Comparison of ENCODE assay signal across 14 cellular contexts in genomic region chr3:31922962-31923361, GRCh38. TPM values are rescaled to one million over a fixed set of nuclear protein-coding genes. Genes with fewer than 3 reads are reported as not detected.
A peak's percentile ranks its signal among the peaks of the same experiment; 100 is the strongest.
DNase-seq lines count a peak whose midpoint lies in the region; ATAC-seq and TF ChIP-seq lines count a peak whose summit lies in the region.
"Had no signal": no experiment of that assay in that cellular context is flagged by ENCODE, and none has a peak within 500 bp of the region (broad histone marks: within the 10 kb centered on the region; RNA-seq: fewer than 3 reads in every experiment).

No MANE protein-coding gene starts in this region.

- no peaks in the 10 kb centered on the region for H3K36me3 ChIP-seq in endocrine pancreas (ENCODE audit: control insufficient read depth, insufficient read depth, low read length)
- H3K36me3 ChIP-seq: pancreas, Peyer's patch, tibial nerve had no signal

- no peaks in the 10 kb centered on the region for H3K4me1 ChIP-seq in endocrine pancreas (ENCODE audit: control insufficient read depth, insufficient read depth, low read length)

- no peaks in the 10 kb centered on the region for H3K27me3 ChIP-seq in endocrine pancreas (ENCODE audit: control insufficient read depth, insufficient read depth, low read length)
- H3K27me3 ChIP-seq: pancreas, Peyer's patch, tibial nerve had no signal

- peak overlapping the region; percentile 61 for H3K4me3 ChIP-seq in endocrine pancreas (ENCODE audit: control insufficient read depth, insufficient read depth, low read length)
- H3K4me3 ChIP-seq: pancreas, Peyer's patch, tibial nerve had no signal

- ATAC-seq in sciatic nerve (peak; percentile 13), GM18505 (IDR thresholded peaks at IDR 0.05; ENCODE audit: unreplicated experiment) (no peak), HG03039 (IDR thresholded peaks at IDR 0.05; ENCODE audit: unreplicated experiment) (no peak)

- intact Hi-C loops in sciatic nerve (cut with DNase I) = no loop called here

- DNase-seq in DMS 273 (lab: John Stamatoyannopoulos, UW; ENCODE audit: unreplicated experiment) (peak; percentile 5), DMS 273 treated with DMSO at 0.1 percent for 48 hours (lab: John Stamatoyannopoulos, UW) (no peak), NCI-H2029 (lab: John Stamatoyannopoulos, UW) (peak; percentile 76), sciatic nerve (ENCODE audit: low spot score) (no peak)
- no peak for DNase-seq in activated T-cell treated with anti-CD3 and anti-CD28 coated beads, Interleukin-2, amount 50 U/mL, for 1 hour
- DNase-seq: DND-41, NCI-H187 treated with DMSO at 0.1 percent for 48 hours, NCI-H774, pancreas, Peyer's patch had no signal

- H3K9me3 ChIP-seq in endocrine pancreas (ENCODE audit: control insufficient read depth, low read length) = no peaks in the 10 kb centered on the region
- H3K9me3 ChIP-seq: pancreas had no signal

- TF ChIP-seq POLR2A in GM18505 (IDR thresholded peaks at IDR 0.05; ENCODE audit: borderline replicate concordance, extremely low read depth, insufficient read depth, insufficient read length) = no peak

- no peak overlapping the region for H3K9ac ChIP-seq in endocrine pancreas (ENCODE audit: control insufficient read depth, insufficient read depth, low read length)

RNA-seq across cellular contexts. Expression of gene OSBPL10, which starts 58.1 kb away (rescaled TPM):
- 27.0 TPM for total RNA-seq in sciatic nerve

RNA-seq across cellular contexts. Expression of gene ZNF860, which starts 58.6 kb away (rescaled TPM):
- total RNA-seq in sciatic nerve = 0.89 TPM

Comparison
In these comparisons a context has a peak if more than half of its experiments do, and no peak if none do; other contexts are left out.
1. DNase-seq: peak in DMS 273 (single experiment) and NCI-H2029 (single experiment); none in DMS 273 treated with DMSO at 0.1 percent for 48 hours (single experiment), sciatic nerve (single experiment) and activated T-cell treated with anti-CD3 and anti-CD28 coated beads, Interleukin-2, amount 50 U/mL, for 1 hour (single experiment).